16 cellular contexts compared by ENCODE assay signal in the genomic region with DNA sequence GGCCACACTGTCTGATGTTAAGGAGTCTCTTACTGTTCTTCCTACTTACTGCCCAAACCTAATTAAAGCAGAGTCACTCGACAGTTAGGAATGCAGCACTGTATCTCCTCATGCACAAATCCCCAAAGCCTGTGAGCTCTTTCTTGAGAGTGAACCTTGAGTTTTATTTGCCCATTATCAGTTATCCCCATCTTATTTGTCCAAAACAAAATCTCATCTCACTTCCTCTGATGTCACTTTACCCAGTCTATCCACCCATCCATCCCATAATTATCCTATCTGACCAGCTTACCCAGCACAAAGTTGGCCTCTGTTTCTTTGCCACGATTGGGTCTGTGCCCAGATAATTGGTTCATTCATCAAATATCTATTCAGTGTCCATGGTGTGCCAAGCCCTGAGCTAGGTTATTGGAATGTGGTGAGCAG.
DNase-seq lines count a peak whose midpoint lies in the region; ATAC-seq and TF ChIP-seq lines count a peak whose summit lies in the region.
"Had no signal": no experiment of that assay in that cellular context is flagged by ENCODE, and none has a peak within 500 bp of the region (broad histone marks: within the 10 kb centered on the region; RNA-seq: fewer than 3 reads in every experiment).

No MANE protein-coding gene starts in this region.

- ATAC-seq in SK-N-SH treated with all-trans-retinoic acid at 6 μM for 48 hours (peak; percentile 71), GM21619 (IDR thresholded peaks at IDR 0.05; ENCODE audit: unreplicated experiment) (no peak), left lung (no peak)
- ATAC-seq: activated naive CD4-positive, alpha-beta T cell treated with anti-CD3 and anti-CD28 coated beads, Interleukin-2, amount 50 U/mL, for 72 hours had no signal

- H3K27me3 Mint-ChIP-seq in activated naive CD8-positive, alpha-beta T cell treated with anti-CD3 and anti-CD28 coated beads for 36 hours: peaks cover 22% of the 10 kb centered on the region
- H3K27me3 Mint-ChIP-seq: activated B cell treated with CpG ODN at 0.5 μM for 24 hours had no signal

- H3K9me3 ChIP-seq in prostate gland (no peaks in the 10 kb centered on the region), left lung (no peaks in the 10 kb centered on the region)
- H3K9me3 ChIP-seq: esophagus squamous epithelium, SJSA1 had no signal

- H3K27ac ChIP-seq in prostate gland (no peak overlapping the region), left lung (no peak overlapping the region)
- H3K27ac ChIP-seq: esophagus squamous epithelium, SJSA1 had no signal

- intact Hi-C loops in prostate gland (cut with DNase I) (no loop called here), left lung (cut with DNase I) (no loop called here)

- no peak for TF ChIP-seq CTCF in foreskin fibroblast (IDR thresholded peaks at IDR 0.05; ENCODE audit: low read depth, low read length)
- no peak for TF ChIP-seq CTCF in prostate gland (IDR thresholded peaks at IDR 0.05)
- TF ChIP-seq CTCF in left lung (IDR thresholded peaks at IDR 0.05): no peak

- no peaks in the 10 kb centered on the region for H3K27me3 ChIP-seq in prostate gland (replicated peaks; ENCODE audit: insufficient read depth)
- H3K27me3 ChIP-seq in left lung: no peaks in the 10 kb centered on the region
- H3K27me3 ChIP-seq: SJSA1 had no signal

- no peaks in the 10 kb centered on the region for H3K9me3 Mint-ChIP-seq in activated naive CD8-positive, alpha-beta T cell treated with anti-CD3 and anti-CD28 coated beads for 36 hours
- H3K9me3 Mint-ChIP-seq: activated B cell treated with CpG ODN at 0.5 μM for 24 hours; activated naive CD4-positive, alpha-beta T cell treated with anti-CD3 and anti-CD28 coated beads, Interleukin-2, amount 50 U/mL, for 72 hours had no signal

- DNase-seq in EH (ENCODE audit: low read depth): peak; percentile 31
- DNase-seq in foreskin fibroblast: peak; percentile 21 to 72
- DNase-seq in prostate gland (ENCODE audit: low spot score): peak; percentile 89
- no peak for DNase-seq in activated naive CD8-positive, alpha-beta T cell treated with anti-CD3 and anti-CD28 coated beads for 36 hours
- no peak for DNase-seq in left lung
- DNase-seq in NCI-H2081 (lab: John Stamatoyannopoulos, UW): no peak
- DNase-seq: activated B cell treated with CpG ODN at 0.5 μM for 24 hours; activated CD8-positive, alpha-beta memory T cell treated with anti-CD3 and anti-CD28 coated beads, Interleukin-2, amount 50 U/mL, for 48 hours; esophagus squamous epithelium; NK-92 treated with Interleukin-12 subunit alpha and Interleukin-12 subunit beta, amount 100 ng/mL, for 24 hours; stimulated activated naive CD4-positive, alpha-beta T cell had no signal

- H3K4me3 Mint-ChIP-seq in activated naive CD8-positive, alpha-beta T cell treated with anti-CD3 and anti-CD28 coated beads for 36 hours: no peak overlapping the region
- H3K4me3 Mint-ChIP-seq: activated B cell treated with CpG ODN at 0.5 μM for 24 hours, CD14-positive monocyte had no signal

- H3K4me1 ChIP-seq in prostate gland (replicated peaks) (peaks cover 3% of the 10 kb centered on the region), left lung (no peaks in the 10 kb centered on the region)

- no peak overlapping the region for H3K4me3 ChIP-seq in foreskin fibroblast (ENCODE audit: low read depth in 1 of 2, low read length in 2 of 2)
- H3K4me3 ChIP-seq in prostate gland: no peak overlapping the region
- H3K4me3 ChIP-seq in left lung: no peak overlapping the region
- H3K4me3 ChIP-seq: esophagus squamous epithelium, SJSA1 had no signal

- H3K4me1 Mint-ChIP-seq in activated naive CD8-positive, alpha-beta T cell treated with anti-CD3 and anti-CD28 coated beads for 36 hours: peaks cover 2% of the 10 kb centered on the region
- H3K4me1 Mint-ChIP-seq: activated B cell treated with CpG ODN at 0.5 μM for 24 hours, CD14-positive monocyte had no signal

- no peak overlapping the region for H3K27ac Mint-ChIP-seq in activated naive CD8-positive, alpha-beta T cell treated with anti-CD3 and anti-CD28 coated beads for 36 hours
- H3K27ac Mint-ChIP-seq: activated B cell treated with CpG ODN at 0.5 μM for 24 hours; activated naive CD4-positive, alpha-beta T cell treated with anti-CD3 and anti-CD28 coated beads, Interleukin-2, amount 50 U/mL, for 72 hours; CD14-positive monocyte had no signal

- H3K36me3 ChIP-seq in prostate gland (no peaks in the 10 kb centered on the region), left lung (no peaks in the 10 kb centered on the region)
- H3K36me3 ChIP-seq: esophagus squamous epithelium, SJSA1 had no signal

- no peaks in the 10 kb centered on the region for H3K36me3 Mint-ChIP-seq in activated naive CD8-positive, alpha-beta T cell treated with anti-CD3 and anti-CD28 coated beads for 36 hours
- H3K36me3 Mint-ChIP-seq: activated naive CD4-positive, alpha-beta T cell treated with anti-CD3 and anti-CD28 coated beads, Interleukin-2, amount 50 U/mL, for 72 hours; CD14-positive monocyte had no signal

- WGBS in prostate gland: 14% methylated on average over 2 of the region's 2 CpGs

- TF ChIP-seq POLR2A in prostate gland (IDR thresholded peaks at IDR 0.05): no peak

TF ChIP-seq in SK-N-SH treated with all-trans-retinoic acid at 6 μM for 48 hours, 23 proteins besides CTCF, POLR2A, EP300 and RAD21:
- TF ChIP-seq ZFP3 (CRISPR knock-in tag; IDR thresholded peaks at IDR 0.05) (no peak), ISL1 (CRISPR knock-in tag; IDR thresholded peaks at IDR 0.05) (peak; percentile 66), OSR1 (CRISPR knock-in tag; IDR thresholded peaks at IDR 0.05) (no peak), RARB (CRISPR knock-in tag; IDR thresholded peaks at IDR 0.05) (no peak), CSRNP3 (CRISPR knock-in tag; IDR thresholded peaks at IDR 0.05) (no peak), BACH2 (CRISPR knock-in tag; IDR thresholded peaks at IDR 0.05; ENCODE audit: borderline replicate concordance) (no peak), ZC3H10 (CRISPR knock-in tag; IDR thresholded peaks at IDR 0.05) (no peak)
TF ChIP-seq in SK-N-SH treated with all-trans-retinoic acid at 6 μM for 48 hours: peak in this region for 1.

Comparison
In these comparisons a context has a peak if more than half of its experiments do, and no peak if none do; other contexts are left out.
1. DNase-seq: peak in EH (single experiment), foreskin fibroblast (2 of 2) and prostate gland (single experiment); none in activated naive CD8-positive, alpha-beta T cell treated with anti-CD3 and anti-CD28 coated beads for 36 hours (single experiment), left lung (0 of 2) and NCI-H2081 (0 of 2).